15 cellular contexts compared by ENCODE assay signal in the genomic region with DNA sequence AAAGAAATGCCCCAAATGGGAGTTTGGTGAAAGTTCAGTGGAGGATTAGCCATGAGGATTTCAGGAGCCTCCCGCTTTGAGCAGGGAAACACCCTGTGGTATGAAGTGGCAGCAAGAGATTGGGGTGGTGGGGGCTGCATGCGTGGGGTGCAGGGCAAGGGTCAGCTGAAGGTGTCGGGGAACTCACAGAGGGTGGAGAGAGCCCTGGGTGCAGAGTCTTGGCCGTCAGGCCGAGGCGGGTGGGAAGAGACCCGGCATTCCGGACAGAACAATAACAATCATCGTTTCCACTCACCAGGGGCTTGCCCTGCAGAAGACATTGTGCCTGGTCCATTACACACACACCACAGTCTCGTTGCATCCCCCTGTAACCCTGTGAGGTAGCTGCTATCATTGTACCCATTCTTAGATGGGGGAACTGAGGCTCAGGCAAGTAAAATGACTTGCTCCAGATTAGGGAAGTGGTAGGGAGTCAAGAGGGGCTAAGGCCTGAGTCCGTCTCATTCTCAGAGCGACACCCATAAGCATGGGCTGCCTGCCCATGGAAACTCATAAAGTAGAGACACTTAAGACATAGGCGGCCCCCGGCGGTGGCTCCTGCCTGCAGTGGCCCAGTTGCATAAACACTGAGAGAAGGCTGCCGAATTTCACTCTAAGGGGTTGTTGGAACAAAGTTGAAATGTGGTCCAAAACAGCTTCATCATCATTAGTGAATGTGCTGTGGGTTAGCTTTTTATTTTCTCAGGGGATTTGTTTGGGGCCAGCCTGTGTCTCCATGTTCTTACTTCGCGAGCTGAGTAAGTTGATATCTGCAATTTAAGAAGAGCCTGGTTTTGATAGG.
DNase-seq lines count a peak whose midpoint lies in the region; ATAC-seq and TF ChIP-seq lines count a peak whose summit lies in the region.
"Had no signal": no experiment of that assay in that cellular context is flagged by ENCODE, and none has a peak within 500 bp of the region (broad histone marks: within the 10 kb centered on the region; RNA-seq: fewer than 3 reads in every experiment).

No MANE protein-coding gene starts in this region.

- H3K27ac ChIP-seq in hepatocyte (peak overlapping the region; percentile 20), smooth muscle cell (ENCODE audit: low read depth) (peak overlapping the region; percentile 32)
- H3K27ac ChIP-seq: psoas muscle had no signal

- peak overlapping the region; percentile 81 for H3K27ac Mint-ChIP-seq in WTC11
- H3K27ac Mint-ChIP-seq: activated CD4-positive, alpha-beta T cell treated with anti-CD3 and anti-CD28 coated beads, Interleukin-2, amount 10 ng/mL, durations not matched to agents 7 days and 5 days; activated T-helper 1 cell treated with anti-CD3 and anti-CD28 coated beads, Interleukin-12 subunit alpha, Interleukin-12 subunit beta, Interleukin-2, Interleukin-4 antibody, amounts not matched to agents 30 ng/mL and 10 ng/mL and 1 ng/mL, durations not matched to agents 14 hours and 24 hours and 36 hours; CD4-positive, CD25-positive, alpha-beta regulatory T cell; T-helper 1 cell treated with Interleukin-12 subunit alpha and Interleukin-12 subunit beta and Interleukin-4 antibody, amounts not matched to agents 30 μg/mL and 1 μg/mL, for 36 hours had no signal

- no peak overlapping the region for H3K4me2 ChIP-seq in hepatocyte
- H3K4me2 ChIP-seq in smooth muscle cell: no peak overlapping the region

- no peaks in the 10 kb centered on the region for H3K9me2 ChIP-seq in hepatocyte (replicated peaks; ENCODE audit: insufficient read depth)

- no peaks in the 10 kb centered on the region for H3F3A ChIP-seq in smooth muscle cell (ENCODE audit: low read depth)

- no peak overlapping the region for H3K4me3 Mint-ChIP-seq in WTC11
- H3K4me3 Mint-ChIP-seq: activated CD4-positive, alpha-beta T cell treated with anti-CD3 and anti-CD28 coated beads, Interleukin-2, amount 10 ng/mL, durations not matched to agents 7 days and 5 days; activated T-helper 1 cell treated with anti-CD3 and anti-CD28 coated beads, Interleukin-12 subunit alpha, Interleukin-12 subunit beta, Interleukin-2, Interleukin-4 antibody, amounts not matched to agents 30 ng/mL and 10 ng/mL and 1 ng/mL, durations not matched to agents 14 hours and 24 hours and 36 hours; CD4-positive, CD25-positive, alpha-beta regulatory T cell; T-helper 1 cell treated with Interleukin-12 subunit alpha and Interleukin-12 subunit beta and Interleukin-4 antibody, amounts not matched to agents 30 μg/mL and 1 μg/mL, for 36 hours had no signal

- H3K9ac ChIP-seq in smooth muscle cell (ENCODE audit: low read depth): no peak overlapping the region

- no peak overlapping the region for H2AFZ ChIP-seq in hepatocyte
- no peak overlapping the region for H2AFZ ChIP-seq in smooth muscle cell (ENCODE audit: low read depth)

- H3K27me3 Mint-ChIP-seq in WTC11 (ENCODE audit: low read depth): no peaks in the 10 kb centered on the region
- H3K27me3 Mint-ChIP-seq: activated CD4-positive, alpha-beta T cell treated with anti-CD3 and anti-CD28 coated beads, Interleukin-2, amount 10 ng/mL, durations not matched to agents 7 days and 5 days; CD4-positive, CD25-positive, alpha-beta regulatory T cell had no signal

- H3K36me3 ChIP-seq in hepatocyte (replicated peaks; ENCODE audit: insufficient read depth, low read depth) (no peaks in the 10 kb centered on the region), smooth muscle cell (ENCODE audit: low read depth) (no peaks in the 10 kb centered on the region)

- no peaks in the 10 kb centered on the region for H3K36me3 Mint-ChIP-seq in WTC11

- POLR2A ChIA-PET in WTC11 (lab: Charles Lee): no interaction called here

- H3K4me3 ChIP-seq in hepatocyte (no peak overlapping the region), smooth muscle cell (no peak overlapping the region)
- H3K4me3 ChIP-seq: psoas muscle had no signal

- H3K9me3 ChIP-seq in hepatocyte (ENCODE audit: low read depth) (no peaks in the 10 kb centered on the region), smooth muscle cell (replicated peaks; ENCODE audit: low read depth) (no peaks in the 10 kb centered on the region)
- H3K9me3 ChIP-seq: psoas muscle had no signal

- H3K27me3 ChIP-seq in hepatocyte (no peaks in the 10 kb centered on the region), smooth muscle cell (ENCODE audit: low read depth) (no peaks in the 10 kb centered on the region)

- peaks cover 43% of the 10 kb centered on the region for H3K4me1 Mint-ChIP-seq in WTC11
- H3K4me1 Mint-ChIP-seq: activated CD4-positive, alpha-beta T cell treated with anti-CD3 and anti-CD28 coated beads, Interleukin-2, amount 10 ng/mL, durations not matched to agents 7 days and 5 days had no signal

- H4K20me1 ChIP-seq in hepatocyte (ENCODE audit: insufficient read depth, poor library complexity, severe bottlenecking) (peaks cover 45% of the 10 kb centered on the region), smooth muscle cell (ENCODE audit: low read depth) (peaks cover 95% of the 10 kb centered on the region)

- H3K9me3 Mint-ChIP-seq in WTC11: no peaks in the 10 kb centered on the region
- H3K9me3 Mint-ChIP-seq: activated CD4-positive, alpha-beta T cell treated with anti-CD3 and anti-CD28 coated beads, Interleukin-2, amount 10 ng/mL, durations not matched to agents 7 days and 5 days; activated T-helper 1 cell treated with anti-CD3 and anti-CD28 coated beads, Interleukin-12 subunit alpha, Interleukin-12 subunit beta, Interleukin-2, Interleukin-4 antibody, amounts not matched to agents 30 ng/mL and 10 ng/mL and 1 ng/mL, durations not matched to agents 14 hours and 24 hours and 36 hours; CD4-positive, CD25-positive, alpha-beta regulatory T cell; T-helper 1 cell treated with Interleukin-12 subunit alpha and Interleukin-12 subunit beta and Interleukin-4 antibody, amounts not matched to agents 30 μg/mL and 1 μg/mL, for 36 hours had no signal

- no peak for ATAC-seq in WTC11
- ATAC-seq: psoas muscle had no signal

- WGBS in hepatocyte (ENCODE audit: low lambda C conversion rate, missing lambda C conversion rate): 85% methylated on average over 18 of the region's 18 CpGs
- 76% methylated on average over 18 of the region's 18 CpGs for WGBS in smooth muscle cell (ENCODE audit: low lambda C conversion rate)

- DNase-seq in LHCN-M2 (ENCODE audit: low read depth) (peak; percentile 54), WTC11 (ENCODE audit: low spot score) (no peak), hepatocyte (ENCODE audit: low spot score) (no peak), smooth muscle cell (lab: John Stamatoyannopoulos, UW; ENCODE audit: unreplicated experiment) (no peak), NCI-H2171 (lab: John Stamatoyannopoulos, UW) (no peak), NCI-H2029 treated with DMSO at 0.1 percent for 48 hours (lab: John Stamatoyannopoulos, UW) (no peak)
- no peak for DNase-seq in activated CD4-positive, alpha-beta T cell treated with anti-CD3 and anti-CD28 coated beads, Interleukin-2, amount 50 U/mL, for 1 hour
- DNase-seq: activated CD4-positive, alpha-beta T cell treated with anti-CD3 and anti-CD28 coated beads, Interleukin-2, amount 10 ng/mL, durations not matched to agents 7 days and 5 days; CD4-positive, CD25-positive, alpha-beta regulatory T cell; KBM-7; NCI-H146; psoas muscle; stimulated activated CD4-positive, alpha-beta T cell treated with anti-CD3 and anti-CD28 coated beads, Interleukin-2, amount 100 ng/mL, for 48 hours had no signal

- TF ChIP-seq CTCF in WTC11 (IDR thresholded peaks at IDR 0.05): no peak
- TF ChIP-seq CTCF in hepatocyte (IDR thresholded peaks at IDR 0.05; ENCODE audit: poor library complexity): no peak
- TF ChIP-seq CTCF in smooth muscle cell (IDR thresholded peaks at IDR 0.05; ENCODE audit: borderline replicate concordance, insufficient read depth, poor library complexity, severe bottlenecking): no peak

- H3K79me2 ChIP-seq in hepatocyte: peaks cover 97% of the 10 kb centered on the region
- peaks cover 89% of the 10 kb centered on the region for H3K79me2 ChIP-seq in smooth muscle cell (ENCODE audit: low read depth)

- CTCF ChIA-PET in WTC11 (lab: Charles Lee): interaction anchor here (1.9 kb wide), 1 partner anchor 159 kb away, joined by 4 read pairs; no protein-coding TSS in a partner anchor

- peaks cover 29% of the 10 kb centered on the region for H3K4me1 ChIP-seq in hepatocyte (ENCODE audit: insufficient read depth)
- H3K4me1 ChIP-seq in smooth muscle cell (ENCODE audit: low read depth): peaks cover 7% of the 10 kb centered on the region
- H3K4me1 ChIP-seq: psoas muscle had no signal

TF ChIP-seq in WTC11, 78 proteins besides CTCF, POLR2A, EP300 and RAD21:
- TF ChIP-seq IRF2 (CRISPR knock-in tag; IDR thresholded peaks at IDR 0.05; ENCODE audit: borderline replicate concordance, low read depth): no peak
- TF ChIP-seq, protein P1, sequence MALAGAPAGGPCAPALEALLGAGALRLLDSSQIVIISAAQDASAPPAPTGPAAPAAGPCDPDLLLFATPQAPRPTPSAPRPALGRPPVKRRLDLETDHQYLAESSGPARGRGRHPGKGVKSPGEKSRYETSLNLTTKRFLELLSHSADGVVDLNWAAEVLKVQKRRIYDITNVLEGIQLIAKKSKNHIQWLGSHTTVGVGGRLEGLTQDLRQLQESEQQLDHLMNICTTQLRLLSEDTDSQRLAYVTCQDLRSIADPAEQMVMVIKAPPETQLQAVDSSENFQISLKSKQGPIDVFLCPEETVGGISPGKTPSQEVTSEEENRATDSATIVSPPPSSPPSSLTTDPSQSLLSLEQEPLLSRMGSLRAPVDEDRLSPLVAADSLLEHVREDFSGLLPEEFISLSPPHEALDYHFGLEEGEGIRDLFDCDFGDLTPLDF (CRISPR knock-in tag; IDR thresholded peaks at IDR 0.05): no peak
- TF ChIP-seq SMAD4 (CRISPR knock-in tag; IDR thresholded peaks at IDR 0.05): no peak
- no peak for TF ChIP-seq RORB (CRISPR knock-in tag; IDR thresholded peaks at IDR 0.05)
TF ChIP-seq in WTC11: peak in this region for 0.
